Comparison of ENCODE assay signal across 19 cellular contexts in genomic region chr20:59599941-59600340, GRCh38.
A peak's percentile ranks its signal among the peaks of the same experiment; 100 is the strongest.
DNase-seq lines count a peak whose midpoint lies in the region; ATAC-seq lines count a peak whose summit lies in the region.
"Had no signal": no experiment of that assay in that cellular context is flagged by ENCODE, and none has a peak within 500 bp of the region (broad histone marks: within the 10 kb centered on the region; RNA-seq: fewer than 3 reads in every experiment).

No MANE protein-coding gene starts in this region.

- peak overlapping the region in 10 of 11 experiments; percentile 54 to 99 (median 95); a peak in 19 of 22 replicates for H3K4me2 ChIP-seq in BLaER1 treated with 17β-estradiol and CSF1 and Interleukin-3, amounts not matched to agents 10 nM and 100 nM
- H3K4me2 ChIP-seq: A549 had no signal

- ATAC-seq in HG02571 (IDR thresholded peaks at IDR 0.05; ENCODE audit: unreplicated experiment), result no peak
- ATAC-seq: A549; CD8-positive, alpha-beta T cell had no signal

- DNase-seq in substantia nigra (lab: John Stamatoyannopoulos, UW), result no peak
- no peak for DNase-seq in NCI-H748 (lab: John Stamatoyannopoulos, UW; ENCODE audit: unreplicated experiment)
- no peak for DNase-seq in activated CD8-positive, alpha-beta memory T cell treated with anti-CD3 and anti-CD28 coated beads, Interleukin-2, amount 50 U/mL, for 48 hours
- DNase-seq: 8988T; ACHN; BE2C; Caco-2; CD4-positive, CD25-positive, alpha-beta regulatory T cell; CD8-positive, alpha-beta T cell; DMS153; DND-41; GM23248; H7; HCEC 1CT had no signal

- H3K27ac ChIP-seq in BLaER1 treated with 17β-estradiol and CSF1 and Interleukin-3, amounts not matched to agents 10 nM and 100 nM, result peak overlapping the region in 8 of 11 experiments; percentile 44 to 85 (median 72); a peak in 14 of 22 replicates
- peak overlapping the region; percentile 4 for H3K27ac ChIP-seq in cingulate gyrus (ENCODE audit: low read depth, low read length)
- peak overlapping the region; percentile 8 for H3K27ac ChIP-seq in substantia nigra (ENCODE audit: low read depth, low read length, poor library complexity, severe bottlenecking)
- H3K27ac ChIP-seq: A549, C4-2B, GM23248 had no signal

- peaks cover 0 to 41% (median 0%) of the 10 kb centered on the region in 11 experiments; a peak in 3 of 22 replicates for H3K36me3 ChIP-seq in BLaER1 treated with 17β-estradiol and CSF1 and Interleukin-3, amounts not matched to agents 10 nM and 100 nM
- H3K36me3 ChIP-seq: BE2C had no signal

- H3K27me3 ChIP-seq in BLaER1 treated with 17β-estradiol and CSF1 and Interleukin-3, amounts not matched to agents 10 nM and 100 nM, result peaks cover 0 to 92% (median 0%) of the 10 kb centered on the region in 11 experiments; a peak in 4 of 22 replicates

- H4K20me1 ChIP-seq in BLaER1 treated with 17β-estradiol and CSF1 and Interleukin-3, amounts not matched to agents 10 nM and 100 nM, result peaks cover 0 to 67% (median 0%) of the 10 kb centered on the region in 11 experiments; a peak in 6 of 22 replicates

- peak overlapping the region in 7 of 11 experiments; percentile 20 to 70 (median 64); a peak in 5 of 22 replicates for H3K9ac ChIP-seq in BLaER1 treated with 17β-estradiol and CSF1 and Interleukin-3, amounts not matched to agents 10 nM and 100 nM
- H3K9ac ChIP-seq: GM23248 had no signal

- H3K4me3 ChIP-seq in BLaER1 treated with 17β-estradiol and CSF1 and Interleukin-3, amounts not matched to agents 10 nM and 100 nM, result 0 out of 20 replicates have a peak overlapping the region, but pooled peaks of 3 of the 10 experiments have one; percentile 4 to 41 (median 38)
- H3K4me3 ChIP-seq: A549, GM23248 had no signal

- no peaks in the 10 kb centered on the region for H3K9me3 ChIP-seq in BLaER1 treated with 17β-estradiol and CSF1 and Interleukin-3, amounts not matched to agents 10 nM and 100 nM (replicated peaks in 1 of 11)
- H3K9me3 ChIP-seq: A549, BE2C, Caco-2 had no signal

- peaks cover 46 to 97% (median 93%) of the 10 kb centered on the region in 10 experiments for H3K4me1 ChIP-seq in BLaER1 treated with 17β-estradiol and CSF1 and Interleukin-3, amounts not matched to agents 10 nM and 100 nM
- H3K4me1 ChIP-seq: A549, BE2C, Caco-2 had no signal

Comparison
In these comparisons a context has a peak if more than half of its experiments do, and no peak if none do; other contexts are left out.
1. H3K27ac ChIP-seq: peak in every context shown above with its lines; median percentile 72 in BLaER1 treated with 17β-estradiol and CSF1 and Interleukin-3, amounts not matched to agents 10 nM and 100 nM; 8 in substantia nigra; 4 in cingulate gyrus.